ENCODE assay signal across 15 cellular contexts in the genomic region with DNA sequence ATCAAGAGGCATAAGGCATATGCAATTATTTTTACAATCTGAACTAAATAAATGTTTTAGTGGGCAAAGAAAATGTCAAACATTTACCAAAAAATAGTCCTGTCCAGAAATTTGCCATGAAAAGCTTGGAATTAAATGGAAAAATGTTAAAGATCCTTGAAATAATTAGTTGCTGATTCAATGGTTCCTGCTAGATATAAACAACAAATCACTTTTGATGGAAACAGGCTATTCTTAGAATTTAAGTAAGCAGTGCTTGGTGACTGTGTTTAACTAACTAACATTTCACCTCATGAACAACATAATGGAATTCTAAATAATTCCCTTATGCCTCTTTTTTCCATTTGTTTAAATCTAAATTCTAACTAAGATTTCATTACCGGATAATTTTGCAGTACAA. TPM values are rescaled to one million over a fixed set of nuclear protein-coding genes. Genes with fewer than 3 reads are reported as not detected.
DNase-seq lines count a peak whose midpoint lies in the region; ATAC-seq and TF ChIP-seq lines count a peak whose summit lies in the region.
"Had no signal": no experiment of that assay in that cellular context is flagged by ENCODE, and none has a peak within 500 bp of the region (broad histone marks: within the 10 kb centered on the region; RNA-seq: fewer than 3 reads in every experiment).

No MANE protein-coding gene starts in this region.

- no peaks in the 10 kb centered on the region for H3K9me2 ChIP-seq in GM23338 (ENCODE audit: insufficient read depth)

- TF ChIP-seq CTCF in GM23338 (conservative IDR thresholded peaks at IDR 0.05; ENCODE audit: low read depth in 2 of 2): no peak
- TF ChIP-seq CTCF in ascending aorta (IDR thresholded peaks at IDR 0.05): no peak
- TF ChIP-seq CTCF in glutamatergic neuron (IDR thresholded peaks at IDR 0.05; ENCODE audit: partially characterized antibody, unreplicated experiment): no peak
- no peak for TF ChIP-seq CTCF in smooth muscle cell (IDR thresholded peaks at IDR 0.05; ENCODE audit: borderline replicate concordance, insufficient read depth, poor library complexity, severe bottlenecking)
- no peak for TF ChIP-seq CTCF in adrenal gland (IDR thresholded peaks at IDR 0.05)

- H3K27ac Mint-ChIP-seq in GM23338 (0 out of 2 replicates have a peak overlapping the region, but pooled peaks have one; percentile 44), glutamatergic neuron (ENCODE audit: unreplicated experiment) (no peak overlapping the region)
- H3K27ac Mint-ChIP-seq: IgD-negative memory B cell had no signal

- H4K20me1 ChIP-seq in GM23338 (replicated peaks; ENCODE audit: insufficient read depth): peaks cover 62% of the 10 kb centered on the region
- peaks cover 87% of the 10 kb centered on the region for H4K20me1 ChIP-seq in smooth muscle cell (ENCODE audit: low read depth)

- H3K4me1 Mint-ChIP-seq in GM23338: peaks cover 57% of the 10 kb centered on the region
- peaks cover 20% of the 10 kb centered on the region for H3K4me1 Mint-ChIP-seq in glutamatergic neuron (ENCODE audit: low read depth, unreplicated experiment)

- H3K9ac ChIP-seq in smooth muscle cell (ENCODE audit: low read depth): peak overlapping the region; percentile 97

- ATAC-seq in GM23338 (no peak), HG02588 (IDR thresholded peaks at IDR 0.05; ENCODE audit: unreplicated experiment) (no peak), GM19023 (IDR thresholded peaks at IDR 0.05; ENCODE audit: unreplicated experiment) (no peak)

- no peak for TF ChIP-seq POLR2A in adrenal gland (IDR thresholded peaks at IDR 0.05)

- peaks cover 31% of the 10 kb centered on the region for H3K36me3 ChIP-seq in GM23338 (ENCODE audit: insufficient read depth)
- H3K36me3 ChIP-seq in ascending aorta: no peaks in the 10 kb centered on the region
- no peaks in the 10 kb centered on the region for H3K36me3 ChIP-seq in smooth muscle cell (ENCODE audit: low read depth)
- H3K36me3 ChIP-seq in adrenal gland (replicated peaks in 1 of 2): peaks cover 0 to 4% of the 10 kb centered on the region in 2 donors
- H3K36me3 ChIP-seq: stomach had no signal

- DNase-seq in GM23338 (ENCODE audit: low spot score) (no peak), ascending aorta (ENCODE audit: low spot score in 2 of 2) (no peak), glutamatergic neuron (no peak), smooth muscle cell (lab: John Stamatoyannopoulos, UW; ENCODE audit: unreplicated experiment) (no peak), adrenal gland (no peak)
- DNase-seq: activated effector memory CD4-positive, alpha-beta T cell treated with anti-CD3 and anti-CD28 coated beads, Interleukin-2, amount 50 U/mL, for 16 hours; caudate nucleus; NCI-H1436; retina; RPMI8226; stomach; T-helper 9 cell had no signal

- no peaks in the 10 kb centered on the region for H3K9me3 ChIP-seq in ascending aorta
- H3K9me3 ChIP-seq in smooth muscle cell (replicated peaks; ENCODE audit: low read depth): no peaks in the 10 kb centered on the region
- H3K9me3 ChIP-seq in adrenal gland (replicated peaks in 1 of 3): no peaks in the 10 kb centered on the region
- H3K9me3 ChIP-seq: stomach had no signal

- H3K4me1 ChIP-seq in GM23338 (ENCODE audit: insufficient read depth) (peaks cover 61% of the 10 kb centered on the region), ascending aorta (peaks cover 6 to 51% of the 10 kb centered on the region in 2 donors), smooth muscle cell (ENCODE audit: low read depth) (peaks cover 33% of the 10 kb centered on the region), adrenal gland (replicated peaks in 1 of 2) (peaks cover 31 to 60% of the 10 kb centered on the region in 2 donors)

- H3K27ac ChIP-seq in GM23338 (ENCODE audit: low read depth): no peak overlapping the region
- H3K27ac ChIP-seq in ascending aorta: peak overlapping the region; percentile 38 to 70
- H3K27ac ChIP-seq in smooth muscle cell (ENCODE audit: low read depth): peak overlapping the region; percentile 94
- H3K27ac ChIP-seq in adrenal gland: peak overlapping the region in 2 of 5 donors; percentile 91 to 95

- intact Hi-C loops in ascending aorta (cut with DNase I): loop anchor here (10.0 kb wide), 1 partner anchor 1839 kb away; a partner anchor contains a TSS
- intact Hi-C loops in adrenal gland (cut with DNase I): no loop called here

- H3K4me3 ChIP-seq in GM23338: peak overlapping the region; percentile 97
- H3K4me3 ChIP-seq in ascending aorta: no peak overlapping the region
- peak overlapping the region; percentile 97 for H3K4me3 ChIP-seq in smooth muscle cell
- peak overlapping the region in 1 of 4 donors; percentile 88 for H3K4me3 ChIP-seq in adrenal gland

- H3K27me3 Mint-ChIP-seq in GM23338 (ENCODE audit: insufficient read depth, low read depth, poor library complexity): peaks cover 20% of the 10 kb centered on the region
- H3K27me3 Mint-ChIP-seq in glutamatergic neuron (ENCODE audit: unreplicated experiment): no peaks in the 10 kb centered on the region

- H3K4me3 Mint-ChIP-seq in GM23338 (peak overlapping the region; percentile 51), glutamatergic neuron (ENCODE audit: unreplicated experiment) (peak overlapping the region; percentile 69)
- H3K4me3 Mint-ChIP-seq: IgD-negative memory B cell had no signal

- no peaks in the 10 kb centered on the region; the same call in 2 of the 3 replicates for H3K9me3 Mint-ChIP-seq in GM23338
- peaks cover 10% of the 10 kb centered on the region for H3K9me3 Mint-ChIP-seq in glutamatergic neuron (ENCODE audit: unreplicated experiment)

- peaks cover 88% of the 10 kb centered on the region for H3K79me2 ChIP-seq in GM23338 (replicated peaks; ENCODE audit: insufficient read depth)
- peaks cover 88% of the 10 kb centered on the region for H3K79me2 ChIP-seq in smooth muscle cell (ENCODE audit: low read depth)

- peak overlapping the region; percentile 91 for H3K4me2 ChIP-seq in GM23338
- H3K4me2 ChIP-seq in smooth muscle cell: peak overlapping the region; percentile 89

- H3K27me3 ChIP-seq in GM23338 (ENCODE audit: insufficient read depth) (no peaks in the 10 kb centered on the region), ascending aorta (no peaks in the 10 kb centered on the region), smooth muscle cell (ENCODE audit: low read depth) (no peaks in the 10 kb centered on the region), adrenal gland (no peaks in the 10 kb centered on the region)

- no peak overlapping the region for H2AFZ ChIP-seq in GM23338
- no peak overlapping the region for H2AFZ ChIP-seq in smooth muscle cell (ENCODE audit: low read depth)

- H3K36me3 Mint-ChIP-seq in GM23338 (ENCODE audit: low read depth) (peaks cover 71% of the 10 kb centered on the region), glutamatergic neuron (ENCODE audit: unreplicated experiment) (no peaks in the 10 kb centered on the region)
- H3K36me3 Mint-ChIP-seq: IgD-negative memory B cell had no signal

- H3F3A ChIP-seq in GM23338 (replicated peaks; ENCODE audit: low read depth): no peaks in the 10 kb centered on the region
- H3F3A ChIP-seq in smooth muscle cell (ENCODE audit: low read depth): peaks cover 15% of the 10 kb centered on the region

- WGBS in smooth muscle cell (ENCODE audit: low lambda C conversion rate): 97% methylated on average over 1 of the region's 1 CpG
- WGBS in adrenal gland, 4 donors: 51 to 74% (median 59%) methylated on average over 1 of the region's 1 CpG

RNA-seq across cellular contexts. Expression of a gene that starts 3.9 kb away (rescaled TPM):
- 55.3 and 55.7 TPM in 2 replicates for total RNA-seq in GM23338 (2014; rRNA removed; shearing (Covaris generic))
- polyA plus RNA-seq in GM23338 (2016; fragmentation: Nextera tagmentation; extraction: Ambion mirVana): 42.3 and 48.2 TPM in 2 replicates
- total RNA-seq in ascending aorta: 10.7 TPM
- total RNA-seq in glutamatergic neuron (ENCODE audit: unreplicated experiment): 49.0 TPM
- total RNA-seq in smooth muscle cell: 256 and 320 TPM in 2 replicates
- 125 and 163 TPM in 2 replicates for polyA plus RNA-seq in smooth muscle cell
- total RNA-seq in adrenal gland: 100 to 1,000 TPM in 1 of 8 donors, 10 to 100 TPM in 7; 25.3 to 118 (median 56.2) TPM
- polyA plus RNA-seq in adrenal gland: 10 to 100 TPM; 29.0 to 40.2 (median 37.7) TPM
- polyA plus RNA-seq: IgD-negative memory B cell had no signal

Comparison
In these comparisons a context has a peak if more than half of its experiments do, and no peak if none do; other contexts are left out.
1. H3K4me3 ChIP-seq: peak in GM23338 (single experiment) and smooth muscle cell (single experiment); none in ascending aorta (0 of 2).